20 cellular contexts compared by ENCODE assay signal in genomic region chr2:132417430-132418035, GRCh38. TPM values are rescaled to one million over a fixed set of nuclear protein-coding genes. Genes with fewer than 3 reads are reported as not detected.
DNase-seq lines count a peak whose midpoint lies in the region; ATAC-seq and TF ChIP-seq lines count a peak whose summit lies in the region.
"Had no signal": no experiment of that assay in that cellular context is flagged by ENCODE, and none has a peak within 500 bp of the region (broad histone marks: within the 10 kb centered on the region; RNA-seq: fewer than 3 reads in every experiment).

No MANE protein-coding gene starts in this region.

- H3K36me3 ChIP-seq in mammary epithelial cell (ENCODE audit: insufficient read depth, low read length) (no peaks in the 10 kb centered on the region), spleen (no peaks in the 10 kb centered on the region)
- H3K36me3 ChIP-seq: SJCRH30, tibial artery had no signal

- H3K4me2 ChIP-seq in mammary epithelial cell (ENCODE audit: insufficient read depth, low read depth, low read length), result peak overlapping the region; percentile 73

- ATAC-seq in effector memory CD8-positive, alpha-beta T cell (replicated peaks), result no peak
- ATAC-seq in GM19395 (IDR thresholded peaks at IDR 0.05; ENCODE audit: unreplicated experiment), result no peak
- ATAC-seq: natural killer cell had no signal

- TF ChIP-seq POLR2A in spleen (IDR thresholded peaks at IDR 0.05), result no peak

- in situ Hi-C loops in mammary epithelial cell (cut with MboI; ENCODE audit: low sequenced_read_pairs in 2 of 2), result no loop called here

- no peak overlapping the region for H2AFZ ChIP-seq in mammary epithelial cell (ENCODE audit: low read depth, low read length)

- WGBS in mammary epithelial cell (ENCODE audit: low coverage, missing lambda C conversion rate), result 98% methylated on average over 7 of the region's 30 CpGs
- 91 to 96% (median 94%) methylated on average over 29 to 30 of the region's 30 CpGs for WGBS in spleen, 5 donors

- peak overlapping the region; percentile 60 for H3K27ac ChIP-seq in mammary epithelial cell (ENCODE audit: insufficient read depth, low read depth, low read length)
- H3K27ac ChIP-seq in spleen, result no peak overlapping the region
- H3K27ac ChIP-seq: HL-60, SJCRH30, tibial artery had no signal

- H3K79me2 ChIP-seq in mammary epithelial cell (ENCODE audit: insufficient read depth, low read length), result peaks cover 50% of the 10 kb centered on the region

- H3K27me3 ChIP-seq in mammary epithelial cell (ENCODE audit: insufficient read depth, low read length) (no peaks in the 10 kb centered on the region), spleen (replicated peaks in 1 of 7) (peaks cover 0 to 39% (median 6%) of the 10 kb centered on the region in 7 donors)
- H3K27me3 ChIP-seq: SJCRH30, tibial artery had no signal

- no TSS peak for BruUV-seq in mammary epithelial cell (replicated peaks; lab: Mats Ljungman, UMichigan)

- H3K4me3 Mint-ChIP-seq in IgD-negative memory B cell (no peak overlapping the region), mesothelial cell of epicardium (peak overlapping the region; percentile 46)
- no peak overlapping the region for H3K4me3 Mint-ChIP-seq in effector memory CD8-positive, alpha-beta T cell
- H3K4me3 Mint-ChIP-seq: natural killer cell had no signal

- H3K27me3 Mint-ChIP-seq in IgD-negative memory B cell, result peaks cover 32% of the 10 kb centered on the region
- H3K27me3 Mint-ChIP-seq in mesothelial cell of epicardium (ENCODE audit: low read depth), result peaks cover 52% of the 10 kb centered on the region
- H3K27me3 Mint-ChIP-seq in effector memory CD8-positive, alpha-beta T cell, result peaks cover 13 to 31% of the 10 kb centered on the region in 2 donors

- no peak for DNase-seq in mammary epithelial cell
- no peak for DNase-seq in mesothelial cell of epicardium (ENCODE audit: low spot score in 2 of 2, unreplicated experiment in 2 of 2)
- peak; percentile 75 for DNase-seq in spleen
- DNase-seq in effector memory CD8-positive, alpha-beta T cell, result no peak
- no peak for DNase-seq in SW 1271 (lab: John Stamatoyannopoulos, UW)
- no peak for DNase-seq in mucosa of gallbladder (ENCODE audit: low spot score)
- DNase-seq: activated CD4-positive, CD25-positive, alpha-beta regulatory T cell treated with anti-CD3 and anti-CD28 coated beads, Interleukin-2, amount 50 U/mL, for 72 hours; H9; natural killer cell; NCI-H1048; NCI-H2029 treated with DMSO at 0.1 percent for 48 hours; NCI-H524 treated with DMSO at 0.1 percent for 48 hours; SJCRH30; stimulated activated CD4-positive, alpha-beta T cell treated with anti-CD3 and anti-CD28 coated beads, Interleukin-15, amount 100 ng/mL, for 24 hours; stimulated activated naive CD4-positive, alpha-beta T cell; tibial artery had no signal

- CTCF ChIA-PET in mammary epithelial cell (lab: Charles Lee; ENCODE audit: low non-redundant PET), result no interaction called here

- no peak overlapping the region for H3K9ac ChIP-seq in mammary epithelial cell (ENCODE audit: insufficient read depth, low read length)

- H3K4me1 Mint-ChIP-seq in IgD-negative memory B cell (no peaks in the 10 kb centered on the region), mesothelial cell of epicardium (peaks cover 6% of the 10 kb centered on the region)
- H3K4me1 Mint-ChIP-seq in effector memory CD8-positive, alpha-beta T cell (ENCODE audit: low read depth in 2 of 2), result peaks cover 0 to 2% of the 10 kb centered on the region in 2 donors
- H3K4me1 Mint-ChIP-seq: natural killer cell had no signal

- H3K4me3 ChIP-seq in mammary epithelial cell (replicated peaks in 1 of 3; ENCODE audit: insufficient read depth in 1 of 3, low read depth in 2 of 3, low read length in 3 of 3), result peak overlapping the region in 2 of 3 experiments; percentile 4 to 37
- no peak overlapping the region for H3K4me3 ChIP-seq in spleen
- H3K4me3 ChIP-seq: K562 had no signal

- H3K36me3 Mint-ChIP-seq in IgD-negative memory B cell (no peaks in the 10 kb centered on the region), mesothelial cell of epicardium (no peaks in the 10 kb centered on the region)
- H3K36me3 Mint-ChIP-seq in effector memory CD8-positive, alpha-beta T cell (ENCODE audit: insufficient read depth), result peaks cover 3% of the 10 kb centered on the region
- H3K36me3 Mint-ChIP-seq: natural killer cell had no signal

- H3K9me3 ChIP-seq in mammary epithelial cell (replicated peaks; ENCODE audit: insufficient read depth, low read length) (no peaks in the 10 kb centered on the region), spleen (no peaks in the 10 kb centered on the region)
- H3K9me3 ChIP-seq: SJCRH30, tibial artery had no signal

- H4K20me1 ChIP-seq in mammary epithelial cell (ENCODE audit: insufficient read depth, low read length), result no peaks in the 10 kb centered on the region

- H3K9me3 Mint-ChIP-seq in IgD-negative memory B cell (peaks cover 0 to 5% (median 1%) of the 10 kb centered on the region in 3 donors), mesothelial cell of epicardium (no peaks in the 10 kb centered on the region)
- peaks cover 8 to 10% of the 10 kb centered on the region in 2 donors for H3K9me3 Mint-ChIP-seq in effector memory CD8-positive, alpha-beta T cell
- H3K9me3 Mint-ChIP-seq: H9 had no signal

- dilution Hi-C loops in mammary epithelial cell (cut with HindIII; ENCODE audit: low sequenced_read_pairs), result no loop called here

- intact Hi-C loops in mammary epithelial cell (cut with micrococcal nuclease) (loop anchor here (2.0 to 10.0 kb wide), 3 partner anchors 13 to 1603 kb away; no protein-coding TSS in a partner anchor), spleen (cut with DNase I; ENCODE audit: low total_unique reads) (no loop called here)

- H3K4me1 ChIP-seq in mammary epithelial cell (ENCODE audit: insufficient read depth, low read length) (peaks cover 63% of the 10 kb centered on the region), spleen (peaks cover 0 to 16% (median 3%) of the 10 kb centered on the region in 6 donors)

- H3K27ac Mint-ChIP-seq in IgD-negative memory B cell (peak overlapping the region in 2 of 3 donors; percentile 46 to 67), mesothelial cell of epicardium (no peak overlapping the region)
- no peak overlapping the region for H3K27ac Mint-ChIP-seq in effector memory CD8-positive, alpha-beta T cell
- H3K27ac Mint-ChIP-seq: H9, natural killer cell had no signal

- TF ChIP-seq CTCF in mammary epithelial cell (conservative IDR thresholded peaks at IDR 0.05 in 1 of 2, IDR thresholded peaks at IDR 0.05 in 1 of 2; ENCODE audit: extremely low read depth in 1 of 2, insufficient read depth in 1 of 2, low read depth in 1 of 2, low read length in 2 of 2) (no peak), mesothelial cell of epicardium (IDR thresholded peaks at IDR 0.05; ENCODE audit: unreplicated experiment) (no peak), spleen (IDR thresholded peaks at IDR 0.05 in 8 of 11, conservative IDR thresholded peaks at IDR 0.05 in 3 of 11) (no peak)

RNA-seq across cellular contexts. Expression of gene GPR39, which starts 0.9 kb away (rescaled TPM):
- polyA plus RNA-seq in IgD-negative memory B cell (not detected), mammary epithelial cell (15.6 TPM), spleen (under 1 TPM in 1 of 3 donors, not detected in 2; 0.05 TPM)
- total RNA-seq in mammary epithelial cell (10 to 100 TPM in 1 of 2 donors, 1 to 10 TPM in 1; 5.7 to 10.3 TPM), mesothelial cell of epicardium (0.07 to 0.47 TPM (median 0.31 TPM) in 3 replicates), spleen (not detected), mucosa of gallbladder (12.7 TPM)
- 23.3 TPM for polyA minus RNA-seq in mammary epithelial cell
- total RNA-seq: natural killer cell had no signal
- polyA plus RNA-seq: K562 had no signal

Comparison
In these comparisons a context has a peak if more than half of its experiments do, and no peak if none do; other contexts are left out.
1. H3K27ac Mint-ChIP-seq: peak in IgD-negative memory B cell (2 of 3); none in mesothelial cell of epicardium (single experiment) and effector memory CD8-positive, alpha-beta T cell (0 of 2).
2. H3K4me3 ChIP-seq: peak in mammary epithelial cell (2 of 3); none in spleen (0 of 8).